Comparison of ENCODE assay signal across 28 cellular contexts in genomic region chr2:213159768-213160167, GRCh38.
"Had no signal": no experiment of that assay in that cellular context is flagged by ENCODE, and none has a peak within 500 bp of the region (broad histone marks: within the 10 kb centered on the region; RNA-seq: fewer than 3 reads in every experiment).

No MANE protein-coding gene starts in this region.

- H3K4me3 Mint-ChIP-seq: activated CD4-positive, alpha-beta memory T cell treated with anti-CD3 and anti-CD28 coated beads for 36 hours; activated CD4-positive, alpha-beta T cell treated with anti-CD3 and anti-CD28 coated beads, Interleukin-2, amount 10 ng/mL, durations not matched to agents 24 days and 14 days; activated naive CD4-positive, alpha-beta T cell treated with anti-CD3 and anti-CD28 coated beads for 36 hours; activated naive CD8-positive, alpha-beta T cell; activated T-cell treated with anti-CD3 and anti-CD28 coated beads, Interleukin-2, amount 50 U/mL, for 4 hours; activated T-helper 17 cell treated with anti-CD3 and anti-CD28 coated beads, Interleukin-2, amount 50 U/mL, for 72 hours; T-helper 17 cell; WTC11 had no signal

- H3K27ac Mint-ChIP-seq: activated CD4-positive, alpha-beta memory T cell treated with anti-CD3 and anti-CD28 coated beads for 36 hours; activated CD4-positive, alpha-beta T cell treated with anti-CD3 and anti-CD28 coated beads, Interleukin-2, amount 10 ng/mL, durations not matched to agents 24 days and 14 days; activated naive CD4-positive, alpha-beta T cell treated with anti-CD3 and anti-CD28 coated beads for 36 hours; activated naive CD8-positive, alpha-beta T cell; activated T-helper 17 cell treated with anti-CD3 and anti-CD28 coated beads, Interleukin-2, amount 50 U/mL, for 72 hours; T-helper 17 cell; WTC11 had no signal

- H3K4me1 ChIP-seq: Peyer's patch, SJCRH30 had no signal

- H3K27ac ChIP-seq: brain microvascular endothelial cell, cardiac muscle cell, Peyer's patch, RWPE1, SJCRH30 had no signal

- H3K9ac ChIP-seq: SK-N-SH had no signal

- H3K36me3 Mint-ChIP-seq: activated CD4-positive, alpha-beta memory T cell treated with anti-CD3 and anti-CD28 coated beads for 36 hours; activated naive CD8-positive, alpha-beta T cell; WTC11 had no signal

- DNase-seq: activated CD4-positive, alpha-beta memory T cell treated with anti-CD3 and anti-CD28 coated beads for 36 hours; activated CD4-positive, alpha-beta T cell treated with anti-CD3 and anti-CD28 coated beads, Interleukin-2, amount 10 ng/mL, durations not matched to agents 24 days and 14 days; activated CD4-positive, CD25-positive, alpha-beta regulatory T cell treated with anti-CD3 and anti-CD28 coated beads, Interleukin-2, amount 50 U/mL, for 72 hours; activated CD8-positive, alpha-beta memory T cell treated with anti-CD3 and anti-CD28 coated beads for 24 hours; activated gamma-delta T cell; activated naive CD4-positive, alpha-beta T cell treated with anti-CD3 and anti-CD28 coated beads for 36 hours; activated T-cell treated with anti-CD3 and anti-CD28 coated beads, Interleukin-2, amount 50 U/mL, for 4 hours; brain microvascular endothelial cell; MV-4-11; NCI-H1092 treated with DMSO at 0.1 percent for 48 hours; NCI-H1417 treated with DMSO at 0.1 percent for 48 hours; NCI-H1694; NCI-H2029; NCI-H2107; NCI-H510A treated with DMSO at 0.1 percent for 48 hours; NCI-H69; NK-92 treated with Interleukin-12 subunit alpha and Interleukin-12 subunit beta, amount 100 ng/mL, for 24 hours; Peyer's patch; Right ventricle myocardium superior; SJCRH30; SK-N-SH; T-helper 17 cell; T-helper 9 cell had no signal

- H3K27me3 ChIP-seq: brain microvascular endothelial cell, cardiac muscle cell, Peyer's patch, SJCRH30 had no signal

- H3K4me3 ChIP-seq: cardiac muscle cell, Peyer's patch, SJCRH30 had no signal

- H3K36me3 ChIP-seq: brain microvascular endothelial cell, cardiac muscle cell, Peyer's patch, SJCRH30 had no signal

- H3K9me3 Mint-ChIP-seq: activated CD4-positive, alpha-beta memory T cell treated with anti-CD3 and anti-CD28 coated beads for 36 hours; activated CD4-positive, alpha-beta T cell treated with anti-CD3 and anti-CD28 coated beads, Interleukin-2, amount 10 ng/mL, durations not matched to agents 24 days and 14 days; activated naive CD4-positive, alpha-beta T cell treated with anti-CD3 and anti-CD28 coated beads for 36 hours; activated T-cell treated with anti-CD3 and anti-CD28 coated beads, Interleukin-2, amount 50 U/mL, for 4 hours; activated T-helper 17 cell treated with anti-CD3 and anti-CD28 coated beads, Interleukin-2, amount 50 U/mL, for 72 hours; WTC11 had no signal

- H3K9me3 ChIP-seq: Peyer's patch, SJCRH30, SK-N-SH had no signal

- ATAC-seq: activated T-cell treated with anti-CD3 and anti-CD28 coated beads, Interleukin-2, amount 50 U/mL, for 4 hours; activated T-helper 17 cell treated with anti-CD3 and anti-CD28 coated beads, Interleukin-2, amount 50 U/mL, for 72 hours; T-helper 17 cell; WTC11 had no signal

- H3K4me1 Mint-ChIP-seq: activated CD4-positive, alpha-beta T cell treated with anti-CD3 and anti-CD28 coated beads, Interleukin-2, amount 10 ng/mL, durations not matched to agents 24 days and 14 days; activated T-helper 17 cell treated with anti-CD3 and anti-CD28 coated beads, Interleukin-2, amount 50 U/mL, for 72 hours; T-helper 17 cell had no signal
